ENCODE assay signal across 1 cellular context in the genomic region with DNA sequence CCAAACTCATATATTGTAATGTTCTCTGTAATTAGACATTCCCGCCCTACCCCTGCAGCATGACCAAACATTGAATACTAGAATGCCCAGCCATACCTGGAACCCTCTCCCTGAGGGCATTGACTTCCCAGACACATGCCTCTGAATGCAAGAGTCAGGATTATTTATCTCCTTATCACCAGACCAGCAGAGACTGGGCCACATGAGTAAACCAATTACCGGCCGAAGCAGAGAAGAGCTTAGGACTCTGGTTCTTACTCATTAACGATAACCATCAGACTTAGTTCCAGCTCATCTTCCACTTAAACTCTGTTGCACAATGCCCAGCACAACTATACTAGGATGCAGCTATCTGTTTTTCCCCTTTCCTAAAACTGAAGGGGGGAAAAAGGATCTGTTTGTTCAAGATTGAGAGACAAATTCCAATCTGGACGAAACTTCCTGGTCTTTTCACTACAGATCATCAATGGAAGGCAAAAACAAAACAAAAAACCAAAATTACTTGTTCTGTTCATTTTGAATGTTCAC.
TF ChIP-seq lines count a peak whose summit lies in the region.

No MANE protein-coding gene starts in this region.

TF ChIP-seq in SK-N-SH, 30 proteins besides CTCF, POLR2A, EP300 and RAD21 (continued from another document):
- TF ChIP-seq GATA2 (CRISPR knock-in tag; IDR thresholded peaks at IDR 0.05), result peak; percentile 99
- TF ChIP-seq NRF1 (IDR thresholded peaks at IDR 0.05; ENCODE audit: low read depth, low read length), result no peak
- peak; percentile 93 for TF ChIP-seq TCF12 (IDR thresholded peaks at IDR 0.05)
- peak; percentile 61; the same call in 1 of the 2 replicates for TF ChIP-seq NFIC (IDR thresholded peaks at IDR 0.05; ENCODE audit: borderline replicate concordance)
- no peak for TF ChIP-seq MEF2A (IDR thresholded peaks at IDR 0.05; ENCODE audit: borderline replicate concordance, low read depth)
- TF ChIP-seq MXI1 (IDR thresholded peaks at IDR 0.05; ENCODE audit: low read depth, low read length), result peak; percentile 80
- no peak for TF ChIP-seq EZH2phosphoT487 (IDR thresholded peaks at IDR 0.05; ENCODE audit: borderline replicate concordance, low read depth)
- no peak for TF ChIP-seq IRF3 (IDR thresholded peaks at IDR 0.05; ENCODE audit: low read depth, low read length)
- TF ChIP-seq FOSL2 (IDR thresholded peaks at IDR 0.05; ENCODE audit: borderline replicate concordance, low read depth), result peak; percentile 64; the same call in 1 of the 2 replicates
- peak; percentile 99 for TF ChIP-seq RCOR1 (IDR thresholded peaks at IDR 0.05; ENCODE audit: low read length)
- peak; percentile 80 for TF ChIP-seq JUND (IDR thresholded peaks at IDR 0.05)
- peak; percentile 49; the same call in 1 of the 2 replicates for TF ChIP-seq FOXM1 (IDR thresholded peaks at IDR 0.05; ENCODE audit: low read depth)
- TF ChIP-seq FOXJ3 (CRISPR knock-in tag; IDR thresholded peaks at IDR 0.05), result peak; percentile 89
- peak; percentile 91 for TF ChIP-seq TEAD4 (IDR thresholded peaks at IDR 0.05; ENCODE audit: borderline replicate concordance, insufficient read depth)
- no peak for TF ChIP-seq GABPA (IDR thresholded peaks at IDR 0.05; ENCODE audit: low read depth)
- no peak for TF ChIP-seq ELF1 (IDR thresholded peaks at IDR 0.05)
- TF ChIP-seq, protein P1, sequence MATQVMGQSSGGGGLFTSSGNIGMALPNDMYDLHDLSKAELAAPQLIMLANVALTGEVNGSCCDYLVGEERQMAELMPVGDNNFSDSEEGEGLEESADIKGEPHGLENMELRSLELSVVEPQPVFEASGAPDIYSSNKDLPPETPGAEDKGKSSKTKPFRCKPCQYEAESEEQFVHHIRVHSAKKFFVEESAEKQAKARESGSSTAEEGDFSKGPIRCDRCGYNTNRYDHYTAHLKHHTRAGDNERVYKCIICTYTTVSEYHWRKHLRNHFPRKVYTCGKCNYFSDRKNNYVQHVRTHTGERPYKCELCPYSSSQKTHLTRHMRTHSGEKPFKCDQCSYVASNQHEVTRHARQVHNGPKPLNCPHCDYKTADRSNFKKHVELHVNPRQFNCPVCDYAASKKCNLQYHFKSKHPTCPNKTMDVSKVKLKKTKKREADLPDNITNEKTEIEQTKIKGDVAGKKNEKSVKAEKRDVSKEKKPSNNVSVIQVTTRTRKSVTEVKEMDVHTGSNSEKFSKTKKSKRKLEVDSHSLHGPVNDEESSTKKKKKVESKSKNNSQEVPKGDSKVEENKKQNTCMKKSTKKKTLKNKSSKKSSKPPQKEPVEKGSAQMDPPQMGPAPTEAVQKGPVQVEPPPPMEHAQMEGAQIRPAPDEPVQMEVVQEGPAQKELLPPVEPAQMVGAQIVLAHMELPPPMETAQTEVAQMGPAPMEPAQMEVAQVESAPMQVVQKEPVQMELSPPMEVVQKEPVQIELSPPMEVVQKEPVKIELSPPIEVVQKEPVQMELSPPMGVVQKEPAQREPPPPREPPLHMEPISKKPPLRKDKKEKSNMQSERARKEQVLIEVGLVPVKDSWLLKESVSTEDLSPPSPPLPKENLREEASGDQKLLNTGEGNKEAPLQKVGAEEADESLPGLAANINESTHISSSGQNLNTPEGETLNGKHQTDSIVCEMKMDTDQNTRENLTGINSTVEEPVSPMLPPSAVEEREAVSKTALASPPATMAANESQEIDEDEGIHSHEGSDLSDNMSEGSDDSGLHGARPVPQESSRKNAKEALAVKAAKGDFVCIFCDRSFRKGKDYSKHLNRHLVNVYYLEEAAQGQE (IDR thresholded peaks at IDR 0.05; ENCODE audit: low read depth, low read length), result peak; percentile 63
